Comparison of ENCODE assay signal across 8 cellular contexts in genomic region chr1:1347663-1348419, GRCh38. TPM values are rescaled to one million over a fixed set of nuclear protein-coding genes. Genes with fewer than 3 reads are reported as not detected.
DNase-seq lines count a peak whose midpoint lies in the region.

No MANE protein-coding gene starts in this region.

- peak overlapping the region; percentile 79 to 95 (median 88) for H3K4me3 ChIP-seq in BLaER1 treated with 17β-estradiol and CSF1 and Interleukin-3, amounts not matched to agents 10 nM and 100 nM
- peak overlapping the region; percentile 56 for H3K4me3 ChIP-seq in mesendoderm (ENCODE audit: low read length)

- H4K8ac ChIP-seq in mesendoderm (ENCODE audit: low read depth, low read length) = no peak overlapping the region

- peaks cover 7 to 16% (median 15%) of the 10 kb centered on the region in 11 experiments for H3K27me3 ChIP-seq in BLaER1 treated with 17β-estradiol and CSF1 and Interleukin-3, amounts not matched to agents 10 nM and 100 nM
- H3K27me3 ChIP-seq in mesendoderm (ENCODE audit: insufficient read depth, low read length, poor library complexity) = no peaks in the 10 kb centered on the region

- H2BK120ac ChIP-seq in mesendoderm (ENCODE audit: low read depth, low read length) = no peak overlapping the region

- no peak overlapping the region for H3K23ac ChIP-seq in mesendoderm (ENCODE audit: low read length)

- H4K20me1 ChIP-seq in BLaER1 treated with 17β-estradiol and CSF1 and Interleukin-3, amounts not matched to agents 10 nM and 100 nM = peaks cover 49 to 74% (median 73%) of the 10 kb centered on the region in 11 experiments; a peak in 21 of 22 replicates

- peak; percentile 29 for DNase-seq in cerebellar cortex (ENCODE audit: low spot score)
- DNase-seq in mesendoderm = peak; percentile 71
- no peak for DNase-seq in A172 (ENCODE audit: low spot score)
- no peak for DNase-seq in SW 1271 (lab: John Stamatoyannopoulos, UW)
- DNase-seq in NCI-H1105 treated with DMSO at 0.1 percent for 48 hours (lab: John Stamatoyannopoulos, UW) = no peak
- DNase-seq in activated CD8-positive, alpha-beta memory T cell treated with anti-CD3 and anti-CD28 coated beads, Interleukin-2, amount 50 U/mL, for 48 hours = no peak

- H2AK5ac ChIP-seq in mesendoderm (ENCODE audit: low read length) = no peak overlapping the region

- H3K18ac ChIP-seq in mesendoderm (ENCODE audit: low read length) = no peak overlapping the region

- peak overlapping the region in 10 of 11 experiments; percentile 63 to 95 (median 88); a peak in 12 of 22 replicates for H3K27ac ChIP-seq in BLaER1 treated with 17β-estradiol and CSF1 and Interleukin-3, amounts not matched to agents 10 nM and 100 nM
- H3K27ac ChIP-seq in KOPT-K1 (ENCODE audit: low read depth, low read length, poor library complexity, severe bottlenecking) (peak overlapping the region; percentile 53), mesendoderm (ENCODE audit: low read depth, low read length) (no peak overlapping the region)

- no peaks in the 10 kb centered on the region for H3K9me3 ChIP-seq in BLaER1 treated with 17β-estradiol and CSF1 and Interleukin-3, amounts not matched to agents 10 nM and 100 nM (replicated peaks in 1 of 11)
- no peaks in the 10 kb centered on the region for H3K9me3 ChIP-seq in KOPT-K1 (ENCODE audit: insufficient read depth, low read length, poor library complexity, severe bottlenecking)

- H3K79me2 ChIP-seq in mesendoderm (ENCODE audit: control insufficient read depth, insufficient read depth, low read length) = peaks cover 16% of the 10 kb centered on the region

- no peaks in the 10 kb centered on the region for H3K36me3 ChIP-seq in BLaER1 treated with 17β-estradiol and CSF1 and Interleukin-3, amounts not matched to agents 10 nM and 100 nM
- H3K36me3 ChIP-seq in KOPT-K1 (ENCODE audit: insufficient read depth, low read length) (no peaks in the 10 kb centered on the region), mesendoderm (ENCODE audit: control insufficient read depth, insufficient read depth, low read length) (no peaks in the 10 kb centered on the region)

- peaks cover 51 to 74% (median 73%) of the 10 kb centered on the region in 10 experiments for H3K4me1 ChIP-seq in BLaER1 treated with 17β-estradiol and CSF1 and Interleukin-3, amounts not matched to agents 10 nM and 100 nM
- H3K4me1 ChIP-seq in mesendoderm (ENCODE audit: control insufficient read depth, low read depth, low read length) = peaks cover 2% of the 10 kb centered on the region

- peak overlapping the region; percentile 94 for H3K56ac ChIP-seq in mesendoderm (ENCODE audit: low read length)

- H3K79me1 ChIP-seq in mesendoderm (ENCODE audit: low read length) = peaks cover 13% of the 10 kb centered on the region

- H2BK15ac ChIP-seq in mesendoderm (replicated peaks; ENCODE audit: low read depth) = no peak overlapping the region

- no CpG with 5 or more reads among the region's 26 CpGs for WGBS in mesendoderm (ENCODE audit: extremely low coverage, insufficient coverage, low lambda C conversion rate)

- H3K4me2 ChIP-seq in BLaER1 treated with 17β-estradiol and CSF1 and Interleukin-3, amounts not matched to agents 10 nM and 100 nM = peak overlapping the region; percentile 94 to 100 (median 100)
- H3K4me2 ChIP-seq in mesendoderm (ENCODE audit: low read length) = peak overlapping the region; percentile 49

- H2BK5ac ChIP-seq in mesendoderm (ENCODE audit: low read length) = no peak overlapping the region

- no peak overlapping the region for H3K4ac ChIP-seq in mesendoderm (ENCODE audit: low read depth, low read length)

- no peak overlapping the region for H4K5ac ChIP-seq in mesendoderm (ENCODE audit: low read length)

- peak overlapping the region; percentile 85 to 97 (median 94) for H3K9ac ChIP-seq in BLaER1 treated with 17β-estradiol and CSF1 and Interleukin-3, amounts not matched to agents 10 nM and 100 nM
- H3K9ac ChIP-seq in mesendoderm (ENCODE audit: low read length) = peak overlapping the region; percentile 92

RNA-seq across cellular contexts. Expression of gene DVL1, which starts 1.4 kb away (rescaled TPM):
- 25.1 TPM for polyA plus RNA-seq in mesendoderm (2013, experiment 1 of 2)
- 25.4 TPM for polyA plus RNA-seq in mesendoderm (2013, experiment 2 of 2)
- total RNA-seq in A172 (2014; rRNA removed; shearing (Covaris generic)) = 47.7 and 58.2 TPM in 2 replicates

RNA-seq across cellular contexts. Expression of gene MXRA8, which starts 10.5 kb away (rescaled TPM):
- polyA plus RNA-seq in mesendoderm (2013, experiment 1 of 2) = 5.1 TPM
- 4.6 TPM for polyA plus RNA-seq in mesendoderm (2013, experiment 2 of 2)
- total RNA-seq in A172 (2014; rRNA removed; shearing (Covaris generic)) = 0.24 TPM in 1 of 2 replicates, not detected in the other

RNA-seq across cellular contexts. Expression of gene TAS1R3, which starts 16.8 kb away (rescaled TPM):
- polyA plus RNA-seq in mesendoderm (2013, experiment 1 of 2) = 0.03 TPM
- polyA plus RNA-seq in mesendoderm (2013, experiment 2 of 2) = 0.04 TPM
- total RNA-seq in A172 (2014; rRNA removed; shearing (Covaris generic)) = 0.22 and 0.33 TPM in 2 replicates

RNA-seq across cellular contexts. Expression of gene CPTP, which starts 23.2 kb away (rescaled TPM):
- 7.5 TPM for polyA plus RNA-seq in mesendoderm (2013, experiment 1 of 2)
- 7.1 TPM for polyA plus RNA-seq in mesendoderm (2013, experiment 2 of 2)
- total RNA-seq in A172 (2014; rRNA removed; shearing (Covaris generic)) = 17.0 and 19.5 TPM in 2 replicates

RNA-seq across cellular contexts. Expression of gene INTS11, which starts 23.4 kb away (rescaled TPM):
- 75.3 TPM for polyA plus RNA-seq in mesendoderm (2013, experiment 1 of 2)
- 73.8 TPM for polyA plus RNA-seq in mesendoderm (2013, experiment 2 of 2)
- total RNA-seq in A172 (2014; rRNA removed; shearing (Covaris generic)) = 48.4 and 56.7 TPM in 2 replicates

Comparison
In these comparisons a context has a peak if more than half of its experiments do, and no peak if none do; other contexts are left out.
1. DNase-seq: peak in cerebellar cortex (single experiment) and mesendoderm (single experiment); none in A172 (single experiment), SW 1271 (0 of 2), NCI-H1105 treated with DMSO at 0.1 percent for 48 hours (single experiment) and activated CD8-positive, alpha-beta memory T cell treated with anti-CD3 and anti-CD28 coated beads, Interleukin-2, amount 50 U/mL, for 48 hours (single experiment).